In the genomic region with DNA sequence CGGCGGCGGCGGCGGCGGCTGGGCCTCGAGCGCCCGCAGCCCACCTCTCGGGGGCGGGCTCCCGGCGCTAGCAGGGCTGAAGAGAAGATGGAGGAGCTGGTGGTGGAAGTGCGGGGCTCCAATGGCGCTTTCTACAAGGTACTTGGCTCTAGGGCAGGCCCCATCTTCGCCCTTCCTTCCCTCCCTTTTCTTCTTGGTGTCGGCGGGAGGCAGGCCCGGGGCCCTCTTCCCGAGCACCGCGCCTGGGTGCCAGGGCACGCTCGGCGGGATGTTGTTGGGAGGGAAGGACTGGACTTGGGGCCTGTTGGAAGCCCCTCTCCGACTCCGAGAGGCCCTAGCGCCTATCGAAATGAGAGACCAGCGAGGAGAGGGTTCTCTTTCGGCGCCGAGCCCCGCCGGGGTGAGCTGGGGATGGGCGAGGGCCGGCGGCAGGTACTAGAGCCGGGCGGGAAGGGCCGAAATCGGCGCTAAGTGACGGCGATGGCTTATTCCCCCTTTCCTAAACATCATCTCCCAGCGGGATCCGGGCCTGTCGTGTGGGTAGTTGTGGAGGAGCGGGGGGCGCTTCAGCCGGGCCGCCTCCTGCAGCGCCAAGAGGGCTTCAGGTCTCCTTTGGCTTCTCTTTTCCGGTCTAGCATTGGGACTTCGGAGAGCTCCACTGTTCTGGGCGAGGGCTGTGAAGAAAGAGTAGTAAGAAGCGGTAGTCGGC, we compare ENCODE assay signal across 8 cellular contexts. TPM values are rescaled to one million over a fixed set of nuclear protein-coding genes. Genes with fewer than 3 reads are reported as not detected.
A peak's percentile ranks its signal among the peaks of the same experiment; 100 is the strongest.
DNase-seq lines count a peak whose midpoint lies in the region; ATAC-seq, FAIRE-seq and TF ChIP-seq lines count a peak whose summit lies in the region.

No MANE protein-coding gene starts in this region.

- peaks cover 26% of the 10 kb centered on the region for H3K36me3 Mint-ChIP-seq in Calu3 (ENCODE audit: insufficient read depth, unreplicated experiment)

- no peaks in the 10 kb centered on the region for H3K27me3 Mint-ChIP-seq in Calu3 (ENCODE audit: unreplicated experiment)

- CTCF ChIA-PET in Calu3 (lab: Charles Lee): no interaction called here

- no peaks in the 10 kb centered on the region for H3K36me3 ChIP-seq in left ventricle myocardium inferior

- no TSS peak for BruUV-seq in Calu3 (replicated peaks; lab: Mats Ljungman, UMichigan)

- peak; percentile 9 for DNase-seq in Calu3
- DNase-seq in RPMI7951 (ENCODE audit: low read depth): peak; percentile 44
- peak in 40 of 56 donors; percentile 0 to 62 (median 22) for DNase-seq in amygdala (lab: John Stamatoyannopoulos, UW)
- DNase-seq in left ventricle myocardium inferior: peak; percentile 15
- DNase-seq in posterior cingulate gyrus: peak in 8 of 10 donors; percentile 4 to 85 (median 26)
- DNase-seq in HTR-8/SVneo (ENCODE audit: insufficient read length, low spot score): no peak

- peaks cover 15% of the 10 kb centered on the region for H3K4me1 Mint-ChIP-seq in Calu3 (ENCODE audit: low read depth, unreplicated experiment)

- H3K27me3 ChIP-seq in left ventricle myocardium inferior (ENCODE audit: low read depth): no peaks in the 10 kb centered on the region

- ATAC-seq in GM19372 (IDR thresholded peaks at IDR 0.05; ENCODE audit: low read depth, unreplicated experiment): peak; percentile 24
- ATAC-seq in HG03432 (IDR thresholded peaks at IDR 0.05; ENCODE audit: unreplicated experiment): peak; percentile 38

- H3K9me3 Mint-ChIP-seq in Calu3 (ENCODE audit: low read depth, unreplicated experiment): no peaks in the 10 kb centered on the region

- peak overlapping the region; percentile 94 for H3K27ac Mint-ChIP-seq in Calu3 (ENCODE audit: unreplicated experiment)

- intact Hi-C loops in Calu3 (cut with micrococcal nuclease; ENCODE audit: unreplicated experiment) (no loop called here), left ventricle myocardium inferior (cut with micrococcal nuclease) (no loop called here), posterior cingulate gyrus (cut with DNase I) (no loop called here)

- no peak for FAIRE-seq in HTR-8/SVneo (lab: Jason Lieb, UNC)

- peaks cover 42% of the 10 kb centered on the region for H3K4me1 ChIP-seq in left ventricle myocardium inferior

- H3K9me3 ChIP-seq in left ventricle myocardium inferior (replicated peaks): no peaks in the 10 kb centered on the region

- H3K27ac ChIP-seq in left ventricle myocardium inferior (replicated peaks): peak overlapping the region; percentile 88

- H3K4me3 Mint-ChIP-seq in Calu3 (ENCODE audit: low read depth, unreplicated experiment): peak overlapping the region; percentile 97

- TF ChIP-seq CTCF in Calu3 (IDR thresholded peaks at IDR 0.05; ENCODE audit: unreplicated experiment) (no peak), left ventricle myocardium inferior (IDR thresholded peaks at IDR 0.05; ENCODE audit: borderline replicate concordance) (no peak)

- peak overlapping the region; percentile 81 for H3K4me3 ChIP-seq in left ventricle myocardium inferior

RNA-seq across cellular contexts. Expression of a gene that starts 0.5 kb away (rescaled TPM):
- total RNA-seq in Calu3 (2022): 61.9 and 66.5 TPM in 2 replicates
- 18.1 and 23.1 TPM in 2 replicates for total RNA-seq in RPMI7951 (2014; rRNA removed; shearing (Covaris generic))
- total RNA-seq in left ventricle myocardium inferior: 24.3 TPM
